1 cellular context compared by ENCODE assay signal in the genomic region with DNA sequence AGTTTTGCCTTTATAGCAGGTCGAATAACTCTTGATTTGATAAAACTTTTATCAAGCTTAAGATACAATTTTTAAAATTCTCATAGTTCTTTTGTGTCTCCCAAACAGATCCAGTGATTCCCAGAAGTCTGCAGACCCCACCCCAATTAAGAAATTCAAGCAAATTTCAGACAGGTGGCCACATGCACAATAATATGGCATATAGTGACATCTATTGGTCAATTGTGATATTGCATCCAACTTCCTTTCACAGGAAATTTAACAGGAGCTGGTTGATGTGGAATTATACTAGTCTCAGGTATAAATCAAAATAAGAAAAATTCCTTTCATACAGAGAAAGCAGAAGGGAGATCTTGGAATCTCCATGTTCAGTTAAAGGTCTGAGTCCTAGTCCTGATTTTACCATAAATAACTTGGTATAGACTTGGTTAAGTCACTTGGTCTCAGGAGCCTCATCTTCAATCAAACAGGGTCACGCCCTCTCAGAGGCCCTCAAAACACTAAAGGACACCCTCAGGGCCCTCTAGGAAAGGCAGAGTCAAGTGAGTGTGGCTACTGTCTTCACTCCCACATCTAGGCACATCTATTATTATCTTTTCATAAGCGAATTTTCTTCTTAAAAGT.
A peak's percentile ranks its signal among the peaks of the same experiment; 100 is the strongest.
TF ChIP-seq lines count a peak whose summit lies in the region.

No MANE protein-coding gene starts in this region.

TF ChIP-seq in K562, 482 proteins besides CTCF, POLR2A, EP300 and RAD21 (continued from another document):
- TF ChIP-seq, protein P1, sequence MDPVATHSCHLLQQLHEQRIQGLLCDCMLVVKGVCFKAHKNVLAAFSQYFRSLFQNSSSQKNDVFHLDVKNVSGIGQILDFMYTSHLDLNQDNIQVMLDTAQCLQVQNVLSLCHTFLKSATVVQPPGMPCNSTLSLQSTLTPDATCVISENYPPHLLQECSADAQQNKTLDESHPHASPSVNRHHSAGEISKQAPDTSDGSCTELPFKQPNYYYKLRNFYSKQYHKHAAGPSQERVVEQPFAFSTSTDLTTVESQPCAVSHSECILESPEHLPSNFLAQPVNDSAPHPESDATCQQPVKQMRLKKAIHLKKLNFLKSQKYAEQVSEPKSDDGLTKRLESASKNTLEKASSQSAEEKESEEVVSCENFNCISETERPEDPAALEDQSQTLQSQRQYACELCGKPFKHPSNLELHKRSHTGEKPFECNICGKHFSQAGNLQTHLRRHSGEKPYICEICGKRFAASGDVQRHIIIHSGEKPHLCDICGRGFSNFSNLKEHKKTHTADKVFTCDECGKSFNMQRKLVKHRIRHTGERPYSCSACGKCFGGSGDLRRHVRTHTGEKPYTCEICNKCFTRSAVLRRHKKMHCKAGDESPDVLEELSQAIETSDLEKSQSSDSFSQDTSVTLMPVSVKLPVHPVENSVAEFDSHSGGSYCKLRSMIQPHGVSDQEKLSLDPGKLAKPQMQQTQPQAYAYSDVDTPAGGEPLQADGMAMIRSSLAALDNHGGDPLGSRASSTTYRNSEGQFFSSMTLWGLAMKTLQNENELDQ (CRISPR knock-in tag; IDR thresholded peaks at IDR 0.05; ENCODE audit: borderline replicate concordance) = no peak
- TF ChIP-seq LARP7 (IDR thresholded peaks at IDR 0.05) = no peak
- no peak for TF ChIP-seq CEBPG (CRISPR knock-in tag; IDR thresholded peaks at IDR 0.05)
- TF ChIP-seq CEBPG (tag; conservative IDR thresholded peaks at IDR 0.05 in 1 of 2, IDR thresholded peaks at IDR 0.05 in 1 of 2) = peak in 1 of 2 experiments; percentile 26; a peak in 1 of 4 replicates
- TF ChIP-seq, protein P2, sequence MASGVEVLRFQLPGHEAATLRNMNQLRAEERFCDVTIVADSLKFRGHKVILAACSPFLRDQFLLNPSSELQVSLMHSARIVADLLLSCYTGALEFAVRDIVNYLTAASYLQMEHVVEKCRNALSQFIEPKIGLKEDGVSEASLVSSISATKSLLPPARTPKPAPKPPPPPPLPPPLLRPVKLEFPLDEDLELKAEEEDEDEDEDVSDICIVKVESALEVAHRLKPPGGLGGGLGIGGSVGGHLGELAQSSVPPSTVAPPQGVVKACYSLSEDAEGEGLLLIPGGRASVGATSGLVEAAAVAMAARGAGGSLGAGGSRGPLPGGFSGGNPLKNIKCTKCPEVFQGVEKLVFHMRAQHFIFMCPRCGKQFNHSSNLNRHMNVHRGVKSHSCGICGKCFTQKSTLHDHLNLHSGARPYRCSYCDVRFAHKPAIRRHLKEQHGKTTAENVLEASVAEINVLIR (CRISPR knock-in tag; IDR thresholded peaks at IDR 0.05) = no peak
- TF ChIP-seq, protein P3, sequence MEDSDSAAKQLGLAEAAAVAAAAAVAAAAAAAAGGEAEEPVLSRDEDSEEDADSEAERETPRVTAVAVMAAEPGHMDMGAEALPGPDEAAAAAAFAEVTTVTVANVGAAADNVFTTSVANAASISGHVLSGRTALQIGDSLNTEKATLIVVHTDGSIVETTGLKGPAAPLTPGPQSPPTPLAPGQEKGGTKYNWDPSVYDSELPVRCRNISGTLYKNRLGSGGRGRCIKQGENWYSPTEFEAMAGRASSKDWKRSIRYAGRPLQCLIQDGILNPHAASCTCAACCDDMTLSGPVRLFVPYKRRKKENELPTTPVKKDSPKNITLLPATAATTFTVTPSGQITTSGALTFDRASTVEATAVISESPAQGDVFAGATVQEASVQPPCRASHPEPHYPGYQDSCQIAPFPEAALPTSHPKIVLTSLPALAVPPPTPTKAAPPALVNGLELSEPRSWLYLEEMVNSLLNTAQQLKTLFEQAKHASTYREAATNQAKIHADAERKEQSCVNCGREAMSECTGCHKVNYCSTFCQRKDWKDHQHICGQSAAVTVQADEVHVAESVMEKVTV (CRISPR knock-in tag; IDR thresholded peaks at IDR 0.05) = peak; percentile 73
- 0 out of 2 replicates have a peak, but pooled peaks have one; percentile 14 for TF ChIP-seq ELF1 (tag; IDR thresholded peaks at IDR 0.05)
